In the genomic region with DNA sequence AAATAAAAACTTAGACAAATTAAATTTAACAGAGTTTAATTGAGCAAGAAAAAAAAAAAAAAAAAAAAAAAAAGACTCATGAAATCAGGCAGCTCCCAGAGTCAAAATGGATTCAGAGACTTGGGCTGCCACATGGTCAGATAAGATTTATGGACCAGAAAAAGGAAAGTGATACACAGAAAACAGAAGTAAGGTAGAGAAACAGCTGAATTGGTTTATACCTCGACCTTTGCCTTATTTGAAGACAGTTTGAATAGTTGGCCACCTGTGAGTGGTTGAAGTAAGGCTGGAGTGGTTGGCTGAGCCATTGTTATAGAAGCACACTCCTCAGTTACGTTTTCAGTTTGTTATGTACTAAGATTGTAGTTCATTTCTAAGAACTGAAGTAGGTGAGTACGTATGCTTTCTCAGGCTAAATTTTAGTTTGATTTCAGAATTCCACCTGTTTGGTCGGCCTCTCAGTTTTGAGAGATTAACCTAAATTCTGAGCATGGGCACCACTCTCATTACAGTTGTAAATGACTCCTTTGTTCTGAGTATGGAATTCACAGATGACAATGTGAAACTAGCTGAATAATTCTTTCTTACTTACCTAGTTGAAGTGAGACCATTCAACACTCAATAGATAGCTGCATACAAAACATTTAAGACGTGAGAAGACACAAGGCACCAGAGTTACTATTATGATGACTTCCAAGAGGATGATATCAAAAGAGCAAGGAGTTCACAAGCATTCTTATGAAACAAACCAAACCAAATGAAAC, we compare ENCODE assay signal across 1 cellular context.
TF ChIP-seq lines count a peak whose summit lies in the region.

No MANE protein-coding gene starts in this region.

TF ChIP-seq in GM12878, 131 proteins besides CTCF, POLR2A, EP300 and RAD21 (continued from another document and continues in another):
- TF ChIP-seq, protein P1, sequence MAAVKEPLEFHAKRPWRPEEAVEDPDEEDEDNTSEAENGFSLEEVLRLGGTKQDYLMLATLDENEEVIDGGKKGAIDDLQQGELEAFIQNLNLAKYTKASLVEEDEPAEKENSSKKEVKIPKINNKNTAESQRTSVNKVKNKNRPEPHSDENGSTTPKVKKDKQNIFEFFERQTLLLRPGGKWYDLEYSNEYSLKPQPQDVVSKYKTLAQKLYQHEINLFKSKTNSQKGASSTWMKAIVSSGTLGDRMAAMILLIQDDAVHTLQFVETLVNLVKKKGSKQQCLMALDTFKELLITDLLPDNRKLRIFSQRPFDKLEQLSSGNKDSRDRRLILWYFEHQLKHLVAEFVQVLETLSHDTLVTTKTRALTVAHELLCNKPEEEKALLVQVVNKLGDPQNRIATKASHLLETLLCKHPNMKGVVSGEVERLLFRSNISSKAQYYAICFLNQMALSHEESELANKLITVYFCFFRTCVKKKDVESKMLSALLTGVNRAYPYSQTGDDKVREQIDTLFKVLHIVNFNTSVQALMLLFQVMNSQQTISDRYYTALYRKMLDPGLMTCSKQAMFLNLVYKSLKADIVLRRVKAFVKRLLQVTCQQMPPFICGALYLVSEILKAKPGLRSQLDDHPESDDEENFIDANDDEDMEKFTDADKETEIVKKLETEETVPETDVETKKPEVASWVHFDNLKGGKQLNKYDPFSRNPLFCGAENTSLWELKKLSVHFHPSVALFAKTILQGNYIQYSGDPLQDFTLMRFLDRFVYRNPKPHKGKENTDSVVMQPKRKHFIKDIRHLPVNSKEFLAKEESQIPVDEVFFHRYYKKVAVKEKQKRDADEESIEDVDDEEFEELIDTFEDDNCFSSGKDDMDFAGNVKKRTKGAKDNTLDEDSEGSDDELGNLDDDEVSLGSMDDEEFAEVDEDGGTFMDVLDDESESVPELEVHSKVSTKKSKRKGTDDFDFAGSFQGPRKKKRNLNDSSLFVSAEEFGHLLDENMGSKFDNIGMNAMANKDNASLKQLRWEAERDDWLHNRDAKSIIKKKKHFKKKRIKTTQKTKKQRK (IDR thresholded peaks at IDR 0.05; ENCODE audit: low read depth, low read length): no peak
- TF ChIP-seq EED (IDR thresholded peaks at IDR 0.05; ENCODE audit: low read depth) (no peak), STAT1 (conservative IDR thresholded peaks at IDR 0.05) (no peak), SIN3A (IDR thresholded peaks at IDR 0.05; ENCODE audit: low read depth, low read length) (no peak), BRCA1 (IDR thresholded peaks at IDR 0.05; ENCODE audit: low read depth, low read length) (no peak), MEF2B (IDR thresholded peaks at IDR 0.05; ENCODE audit: partially characterized antibody, poor library complexity, severe bottlenecking) (no peak), YY1 (IDR thresholded peaks at IDR 0.05; ENCODE audit: low read depth, low read length) (peak; percentile 20; the same call in 1 of the 2 replicates), SMC3 (IDR thresholded peaks at IDR 0.05; ENCODE audit: borderline replicate concordance, low read length) (no peak), TCF3 (IDR thresholded peaks at IDR 0.05; ENCODE audit: borderline replicate concordance, insufficient read depth, low read depth, low read length) (0 out of 2 replicates have a peak, but pooled peaks have one; percentile 56), SUZ12 (IDR thresholded peaks at IDR 0.05; ENCODE audit: unreplicated experiment) (no peak), SIX5 (IDR thresholded peaks at IDR 0.05; ENCODE audit: low read depth, low read length, severe bottlenecking) (no peak), POU2F2 (IDR thresholded peaks at IDR 0.05; ENCODE audit: borderline replicate concordance, low read depth, low read length) (0 out of 3 replicates have a peak, but pooled peaks have one; percentile 22), EGR1 (IDR thresholded peaks at IDR 0.05; ENCODE audit: borderline replicate concordance in 1 of 2, low read depth in 2 of 2, low read length in 2 of 2) (no peak), IKZF2 (IDR thresholded peaks at IDR 0.05) (peak in 1 of 2 experiments; percentile 30; a peak in 1 of 4 replicates), SMARCA5 (IDR thresholded peaks at IDR 0.05) (peak; percentile 25; the same call in 1 of the 2 replicates), JUNB (IDR thresholded peaks at IDR 0.05) (no peak; the same call in none of the 2 replicates), ZNF24 (IDR thresholded peaks at IDR 0.05) (peak; percentile 92), WRNIP1 (IDR thresholded peaks at IDR 0.05; ENCODE audit: borderline replicate concordance, low read depth, low read length) (no peak), ZNF217 (IDR thresholded peaks at IDR 0.05) (no peak), BMI1 (IDR thresholded peaks at IDR 0.05; ENCODE audit: borderline replicate concordance) (no peak), BHLHE40 (IDR thresholded peaks at IDR 0.05; ENCODE audit: borderline replicate concordance in 1 of 2, low read depth in 2 of 2, low read length in 1 of 2) (no peak), SPI1 (IDR thresholded peaks at IDR 0.05; ENCODE audit: borderline replicate concordance, insufficient read depth, low read depth, low read length) (no peak), BCL11A (IDR thresholded peaks at IDR 0.05; ENCODE audit: low read depth, low read length) (no peak), DPF2 (IDR thresholded peaks at IDR 0.05) (no peak), GATAD2B (conservative IDR thresholded peaks at IDR 0.05; ENCODE audit: low read depth) (no peak), KDM1A (IDR thresholded peaks at IDR 0.05; ENCODE audit: borderline replicate concordance) (no peak), CBX5 (IDR thresholded peaks at IDR 0.05; ENCODE audit: low read depth) (no peak), MTA3 (IDR thresholded peaks at IDR 0.05; ENCODE audit: borderline replicate concordance, low read length) (no peak), ATF7 (IDR thresholded peaks at IDR 0.05; ENCODE audit: low read depth) (no peak), NFXL1 (IDR thresholded peaks at IDR 0.05; ENCODE audit: borderline replicate concordance) (no peak), CREM (IDR thresholded peaks at IDR 0.05; ENCODE audit: low read depth) (0 out of 2 replicates have a peak, but pooled peaks have one; percentile 10), HDGF (IDR thresholded peaks at IDR 0.05) (no peak), BACH1 (IDR thresholded peaks at IDR 0.05; ENCODE audit: borderline replicate concordance) (no peak), GABPA (IDR thresholded peaks at IDR 0.05; ENCODE audit: low read depth) (no peak), MYB (IDR thresholded peaks at IDR 0.05; ENCODE audit: borderline replicate concordance, low read depth, low read length) (no peak), ESRRA (IDR thresholded peaks at IDR 0.05; ENCODE audit: low read length) (no peak), MTA2 (IDR thresholded peaks at IDR 0.05; ENCODE audit: low read depth) (0 out of 2 replicates have a peak, but pooled peaks have one; percentile 36), STAT3 (IDR thresholded peaks at IDR 0.05; ENCODE audit: low read depth, low read length) (no peak), NR2C2 (IDR thresholded peaks at IDR 0.05; ENCODE audit: borderline replicate concordance, control insufficient read depth, insufficient read length, low read depth) (no peak)
- TF ChIP-seq, protein P2, sequence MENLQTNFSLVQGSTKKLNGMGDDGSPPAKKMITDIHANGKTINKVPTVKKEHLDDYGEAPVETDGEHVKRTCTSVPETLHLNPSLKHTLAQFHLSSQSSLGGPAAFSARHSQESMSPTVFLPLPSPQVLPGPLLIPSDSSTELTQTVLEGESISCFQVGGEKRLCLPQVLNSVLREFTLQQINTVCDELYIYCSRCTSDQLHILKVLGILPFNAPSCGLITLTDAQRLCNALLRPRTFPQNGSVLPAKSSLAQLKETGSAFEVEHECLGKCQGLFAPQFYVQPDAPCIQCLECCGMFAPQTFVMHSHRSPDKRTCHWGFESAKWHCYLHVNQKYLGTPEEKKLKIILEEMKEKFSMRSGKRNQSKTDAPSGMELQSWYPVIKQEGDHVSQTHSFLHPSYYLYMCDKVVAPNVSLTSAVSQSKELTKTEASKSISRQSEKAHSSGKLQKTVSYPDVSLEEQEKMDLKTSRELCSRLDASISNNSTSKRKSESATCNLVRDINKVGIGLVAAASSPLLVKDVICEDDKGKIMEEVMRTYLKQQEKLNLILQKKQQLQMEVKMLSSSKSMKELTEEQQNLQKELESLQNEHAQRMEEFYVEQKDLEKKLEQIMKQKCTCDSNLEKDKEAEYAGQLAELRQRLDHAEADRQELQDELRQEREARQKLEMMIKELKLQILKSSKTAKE (IDR thresholded peaks at IDR 0.05; ENCODE audit: low read depth, poor library complexity, severe bottlenecking): no peak
- TF ChIP-seq, protein P3, sequence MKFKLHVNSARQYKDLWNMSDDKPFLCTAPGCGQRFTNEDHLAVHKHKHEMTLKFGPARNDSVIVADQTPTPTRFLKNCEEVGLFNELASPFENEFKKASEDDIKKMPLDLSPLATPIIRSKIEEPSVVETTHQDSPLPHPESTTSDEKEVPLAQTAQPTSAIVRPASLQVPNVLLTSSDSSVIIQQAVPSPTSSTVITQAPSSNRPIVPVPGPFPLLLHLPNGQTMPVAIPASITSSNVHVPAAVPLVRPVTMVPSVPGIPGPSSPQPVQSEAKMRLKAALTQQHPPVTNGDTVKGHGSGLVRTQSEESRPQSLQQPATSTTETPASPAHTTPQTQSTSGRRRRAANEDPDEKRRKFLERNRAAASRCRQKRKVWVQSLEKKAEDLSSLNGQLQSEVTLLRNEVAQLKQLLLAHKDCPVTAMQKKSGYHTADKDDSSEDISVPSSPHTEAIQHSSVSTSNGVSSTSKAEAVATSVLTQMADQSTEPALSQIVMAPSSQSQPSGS (IDR thresholded peaks at IDR 0.05; ENCODE audit: low read length): peak; percentile 28; the same call in 1 of the 2 replicates
- TF ChIP-seq, protein P4, sequence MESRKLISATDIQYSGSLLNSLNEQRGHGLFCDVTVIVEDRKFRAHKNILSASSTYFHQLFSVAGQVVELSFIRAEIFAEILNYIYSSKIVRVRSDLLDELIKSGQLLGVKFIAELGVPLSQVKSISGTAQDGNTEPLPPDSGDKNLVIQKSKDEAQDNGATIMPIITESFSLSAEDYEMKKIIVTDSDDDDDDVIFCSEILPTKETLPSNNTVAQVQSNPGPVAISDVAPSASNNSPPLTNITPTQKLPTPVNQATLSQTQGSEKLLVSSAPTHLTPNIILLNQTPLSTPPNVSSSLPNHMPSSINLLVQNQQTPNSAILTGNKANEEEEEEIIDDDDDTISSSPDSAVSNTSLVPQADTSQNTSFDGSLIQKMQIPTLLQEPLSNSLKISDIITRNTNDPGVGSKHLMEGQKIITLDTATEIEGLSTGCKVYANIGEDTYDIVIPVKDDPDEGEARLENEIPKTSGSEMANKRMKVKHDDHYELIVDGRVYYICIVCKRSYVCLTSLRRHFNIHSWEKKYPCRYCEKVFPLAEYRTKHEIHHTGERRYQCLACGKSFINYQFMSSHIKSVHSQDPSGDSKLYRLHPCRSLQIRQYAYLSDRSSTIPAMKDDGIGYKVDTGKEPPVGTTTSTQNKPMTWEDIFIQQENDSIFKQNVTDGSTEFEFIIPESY (IDR thresholded peaks at IDR 0.05): no peak
- TF ChIP-seq, protein P5, sequence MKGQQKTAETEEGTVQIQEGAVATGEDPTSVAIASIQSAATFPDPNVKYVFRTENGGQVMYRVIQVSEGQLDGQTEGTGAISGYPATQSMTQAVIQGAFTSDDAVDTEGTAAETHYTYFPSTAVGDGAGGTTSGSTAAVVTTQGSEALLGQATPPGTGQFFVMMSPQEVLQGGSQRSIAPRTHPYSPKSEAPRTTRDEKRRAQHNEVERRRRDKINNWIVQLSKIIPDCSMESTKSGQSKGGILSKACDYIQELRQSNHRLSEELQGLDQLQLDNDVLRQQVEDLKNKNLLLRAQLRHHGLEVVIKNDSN (IDR thresholded peaks at IDR 0.05; ENCODE audit: borderline replicate concordance, extremely low read length, insufficient read depth, low read depth, low read length): no peak
- TF ChIP-seq, protein P6, sequence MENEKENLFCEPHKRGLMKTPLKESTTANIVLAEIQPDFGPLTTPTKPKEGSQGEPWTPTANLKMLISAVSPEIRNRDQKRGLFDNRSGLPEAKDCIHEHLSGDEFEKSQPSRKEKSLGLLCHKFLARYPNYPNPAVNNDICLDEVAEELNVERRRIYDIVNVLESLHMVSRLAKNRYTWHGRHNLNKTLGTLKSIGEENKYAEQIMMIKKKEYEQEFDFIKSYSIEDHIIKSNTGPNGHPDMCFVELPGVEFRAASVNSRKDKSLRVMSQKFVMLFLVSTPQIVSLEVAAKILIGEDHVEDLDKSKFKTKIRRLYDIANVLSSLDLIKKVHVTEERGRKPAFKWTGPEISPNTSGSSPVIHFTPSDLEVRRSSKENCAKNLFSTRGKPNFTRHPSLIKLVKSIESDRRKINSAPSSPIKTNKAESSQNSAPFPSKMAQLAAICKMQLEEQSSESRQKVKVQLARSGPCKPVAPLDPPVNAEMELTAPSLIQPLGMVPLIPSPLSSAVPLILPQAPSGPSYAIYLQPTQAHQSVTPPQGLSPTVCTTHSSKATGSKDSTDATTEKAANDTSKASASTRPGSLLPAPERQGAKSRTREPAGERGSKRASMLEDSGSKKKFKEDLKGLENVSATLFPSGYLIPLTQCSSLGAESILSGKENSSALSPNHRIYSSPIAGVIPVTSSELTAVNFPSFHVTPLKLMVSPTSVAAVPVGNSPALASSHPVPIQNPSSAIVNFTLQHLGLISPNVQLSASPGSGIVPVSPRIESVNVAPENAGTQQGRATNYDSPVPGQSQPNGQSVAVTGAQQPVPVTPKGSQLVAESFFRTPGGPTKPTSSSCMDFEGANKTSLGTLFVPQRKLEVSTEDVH (IDR thresholded peaks at IDR 0.05; ENCODE audit: low read depth, partially characterized antibody): no peak
- TF ChIP-seq, protein P7, sequence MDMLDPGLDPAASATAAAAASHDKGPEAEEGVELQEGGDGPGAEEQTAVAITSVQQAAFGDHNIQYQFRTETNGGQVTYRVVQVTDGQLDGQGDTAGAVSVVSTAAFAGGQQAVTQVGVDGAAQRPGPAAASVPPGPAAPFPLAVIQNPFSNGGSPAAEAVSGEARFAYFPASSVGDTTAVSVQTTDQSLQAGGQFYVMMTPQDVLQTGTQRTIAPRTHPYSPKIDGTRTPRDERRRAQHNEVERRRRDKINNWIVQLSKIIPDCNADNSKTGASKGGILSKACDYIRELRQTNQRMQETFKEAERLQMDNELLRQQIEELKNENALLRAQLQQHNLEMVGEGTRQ (IDR thresholded peaks at IDR 0.05; ENCODE audit: borderline replicate concordance, low read depth, low read length): no peak
- TF ChIP-seq, protein P8, sequence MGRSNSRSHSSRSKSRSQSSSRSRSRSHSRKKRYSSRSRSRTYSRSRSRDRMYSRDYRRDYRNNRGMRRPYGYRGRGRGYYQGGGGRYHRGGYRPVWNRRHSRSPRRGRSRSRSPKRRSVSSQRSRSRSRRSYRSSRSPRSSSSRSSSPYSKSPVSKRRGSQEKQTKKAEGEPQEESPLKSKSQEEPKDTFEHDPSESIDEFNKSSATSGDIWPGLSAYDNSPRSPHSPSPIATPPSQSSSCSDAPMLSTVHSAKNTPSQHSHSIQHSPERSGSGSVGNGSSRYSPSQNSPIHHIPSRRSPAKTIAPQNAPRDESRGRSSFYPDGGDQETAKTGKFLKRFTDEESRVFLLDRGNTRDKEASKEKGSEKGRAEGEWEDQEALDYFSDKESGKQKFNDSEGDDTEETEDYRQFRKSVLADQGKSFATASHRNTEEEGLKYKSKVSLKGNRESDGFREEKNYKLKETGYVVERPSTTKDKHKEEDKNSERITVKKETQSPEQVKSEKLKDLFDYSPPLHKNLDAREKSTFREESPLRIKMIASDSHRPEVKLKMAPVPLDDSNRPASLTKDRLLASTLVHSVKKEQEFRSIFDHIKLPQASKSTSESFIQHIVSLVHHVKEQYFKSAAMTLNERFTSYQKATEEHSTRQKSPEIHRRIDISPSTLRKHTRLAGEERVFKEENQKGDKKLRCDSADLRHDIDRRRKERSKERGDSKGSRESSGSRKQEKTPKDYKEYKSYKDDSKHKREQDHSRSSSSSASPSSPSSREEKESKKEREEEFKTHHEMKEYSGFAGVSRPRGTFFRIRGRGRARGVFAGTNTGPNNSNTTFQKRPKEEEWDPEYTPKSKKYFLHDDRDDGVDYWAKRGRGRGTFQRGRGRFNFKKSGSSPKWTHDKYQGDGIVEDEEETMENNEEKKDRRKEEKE (IDR thresholded peaks at IDR 0.05): no peak
